In the genomic region with DNA sequence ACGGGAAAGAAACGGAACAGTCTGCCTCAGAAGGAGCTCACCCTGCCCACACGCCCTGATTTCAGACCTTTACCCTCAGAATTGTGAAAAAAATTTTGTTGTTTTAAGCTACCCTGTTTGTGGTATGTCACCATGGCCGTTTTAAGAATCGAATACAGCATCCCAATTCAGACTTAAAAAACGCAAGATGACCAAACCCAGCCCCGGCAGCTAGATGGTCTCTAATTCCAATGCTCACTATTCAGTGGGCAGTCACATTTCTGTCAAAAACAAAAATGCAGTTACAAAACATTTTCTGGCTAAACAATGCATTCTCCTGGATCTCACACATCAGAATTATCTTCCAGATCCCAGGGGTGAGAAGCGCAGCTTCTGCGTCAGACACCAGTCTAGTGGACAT, we compare ENCODE assay signal across 22 cellular contexts.
DNase-seq lines count a peak whose midpoint lies in the region; ATAC-seq and TF ChIP-seq lines count a peak whose summit lies in the region.
"Had no signal": no experiment of that assay in that cellular context is flagged by ENCODE, and none has a peak within 500 bp of the region (broad histone marks: within the 10 kb centered on the region; RNA-seq: fewer than 3 reads in every experiment).

No MANE protein-coding gene starts in this region.

- TF ChIP-seq RAD21 in SK-N-SH (IDR thresholded peaks at IDR 0.05; ENCODE audit: low read length), result no peak

- DNase-seq in SK-N-SH, result no peak
- DNase-seq in trophoblast cell, result peak; percentile 52 to 87
- DNase-seq in NCI-H1092 (lab: John Stamatoyannopoulos, UW), result no peak
- no peak for DNase-seq in SIG-M5 treated with dmso at 0.1 percent for 504 hours (lab: John Stamatoyannopoulos, UW; ENCODE audit: unreplicated experiment)
- DNase-seq in NCI-H345 treated with DMSO at 0.1 percent for 48 hours (lab: John Stamatoyannopoulos, UW; ENCODE audit: unreplicated experiment), result no peak
- DNase-seq: Caco-2; CD4-positive, CD25-positive, alpha-beta regulatory T cell; CD8-positive, alpha-beta T cell; DMS153; DND-41; GDM1; H9 had no signal

- H4K91ac ChIP-seq in trophoblast cell (ENCODE audit: low read depth, low read length), result no peak overlapping the region

- H3K27me3 ChIP-seq in SK-N-SH (ENCODE audit: insufficient read depth) (no peaks in the 10 kb centered on the region), trophoblast cell (ENCODE audit: insufficient read depth, low read length) (no peaks in the 10 kb centered on the region)
- H3K27me3 ChIP-seq: BLaER1 had no signal

- no peaks in the 10 kb centered on the region for H3K36me3 ChIP-seq in SK-N-SH (replicated peaks in 1 of 2; ENCODE audit: control insufficient read depth in 1 of 2, insufficient read depth in 2 of 2, low read length in 1 of 2)
- H3K36me3 ChIP-seq in trophoblast cell (ENCODE audit: control insufficient read depth in 1 of 2, insufficient read depth in 2 of 2, low read length in 2 of 2), result peaks cover 2% of the 10 kb centered on the region in 2 experiments
- H3K36me3 ChIP-seq: BLaER1 had no signal

- H2BK120ac ChIP-seq in trophoblast cell (ENCODE audit: insufficient read depth, low read length, poor library complexity), result no peak overlapping the region

- H2AFZ ChIP-seq in SK-N-SH (ENCODE audit: low read depth), result no peak overlapping the region
- H2AFZ ChIP-seq in trophoblast cell (ENCODE audit: insufficient read depth, low read length, poor library complexity), result no peak overlapping the region
- H2AFZ ChIP-seq: GM23338 had no signal

- no peak overlapping the region for H2BK5ac ChIP-seq in trophoblast cell (ENCODE audit: low read depth, low read length, poor library complexity)

- H3K4me1 Mint-ChIP-seq in nephron, result no peaks in the 10 kb centered on the region
- H3K4me1 Mint-ChIP-seq: B cell, GM23338, H9 had no signal

- no peak overlapping the region for H3K23ac ChIP-seq in trophoblast cell (ENCODE audit: low read length)

- POLR2A ChIA-PET in SK-N-SH (lab: Yijun Ruan, JAX), result no interaction called here

- H3K14ac ChIP-seq in trophoblast cell (ENCODE audit: low read length), result no peak overlapping the region

- no peak overlapping the region for H3K18ac ChIP-seq in trophoblast cell (ENCODE audit: low read length)

- TF ChIP-seq EP300 in SK-N-SH (IDR thresholded peaks at IDR 0.05; ENCODE audit: borderline replicate concordance in 1 of 2, low read depth in 1 of 2, low read length in 1 of 2), result no peak

- no peaks in the 10 kb centered on the region for H3F3A ChIP-seq in SK-N-SH (replicated peaks; ENCODE audit: insufficient read depth)

- H3K4me2 ChIP-seq in SK-N-SH (peak overlapping the region; percentile 20; the same call in 1 of the 2 replicates), trophoblast cell (ENCODE audit: low read length) (no peak overlapping the region)
- H3K4me2 ChIP-seq: BLaER1, GM23338 had no signal

- no peaks in the 10 kb centered on the region for H3K9me3 Mint-ChIP-seq in nephron
- H3K9me3 Mint-ChIP-seq: CD4-positive, CD25-positive, alpha-beta regulatory T cell; CD8-positive, alpha-beta T cell; GM23338; H9 had no signal

- WGBS in SK-N-SH (ENCODE audit: low lambda C conversion rate), result 93% methylated on average over 9 of the region's 9 CpGs
- no CpG with 5 or more reads among the region's 9 CpGs for WGBS in trophoblast cell (ENCODE audit: extremely low coverage, insufficient coverage, insufficient read length)

- H3K36me3 Mint-ChIP-seq in nephron (ENCODE audit: low read depth), result no peaks in the 10 kb centered on the region
- H3K36me3 Mint-ChIP-seq: CD4-positive, CD25-positive, alpha-beta regulatory T cell had no signal

- H2BK12ac ChIP-seq in trophoblast cell (ENCODE audit: low read length), result no peak overlapping the region

- no peak overlapping the region for H4K8ac ChIP-seq in trophoblast cell (ENCODE audit: low read depth, low read length)

- H3K4me3 Mint-ChIP-seq in nephron, result no peak overlapping the region
- H3K4me3 Mint-ChIP-seq: B cell; CD4-positive, CD25-positive, alpha-beta regulatory T cell; CD8-positive, alpha-beta T cell; GM23338; H9 had no signal

- no peak for ATAC-seq in SK-N-SH treated with all-trans-retinoic acid at 6 μM for 48 hours
- ATAC-seq in HG03280 (IDR thresholded peaks at IDR 0.05; ENCODE audit: unreplicated experiment), result no peak
- ATAC-seq: CD8-positive, alpha-beta T cell; GM12878; GM23338; HCT116 had no signal

- H3K9ac ChIP-seq in SK-N-SH (no peak overlapping the region), trophoblast cell (ENCODE audit: low read length) (no peak overlapping the region)
- H3K9ac ChIP-seq: BLaER1 had no signal

- no peak overlapping the region; a peak in 1 of 4 replicates for H3K27ac ChIP-seq in SK-N-SH (ENCODE audit: low read depth in 2 of 2, low read length in 1 of 2)
- no peak overlapping the region for H3K27ac ChIP-seq in trophoblast cell (ENCODE audit: low read depth, low read length)
- H3K27ac ChIP-seq: 22Rv1, BLaER1, C4-2B had no signal

- H3K9me3 ChIP-seq in SK-N-SH (no peaks in the 10 kb centered on the region), trophoblast cell (ENCODE audit: insufficient read depth, low read depth, low read length) (no peaks in the 10 kb centered on the region)
- H3K9me3 ChIP-seq: BLaER1, Caco-2 had no signal

- H3K79me2 ChIP-seq in SK-N-SH (ENCODE audit: insufficient read depth) (no peaks in the 10 kb centered on the region), trophoblast cell (ENCODE audit: control insufficient read depth, insufficient read depth, low read length, poor library complexity) (no peaks in the 10 kb centered on the region)

- H3K4me1 ChIP-seq in SK-N-SH (ENCODE audit: control insufficient read depth in 1 of 2, insufficient read depth in 2 of 2, low read depth in 1 of 2, low read length in 1 of 2) (peaks cover 8 to 17% of the 10 kb centered on the region in 2 experiments; a peak in 3 of 4 replicates), trophoblast cell (ENCODE audit: control insufficient read depth in 1 of 2, insufficient read depth in 2 of 2, low read length in 2 of 2) (peaks cover 8 to 10% of the 10 kb centered on the region in 2 experiments)
- H3K4me1 ChIP-seq: BLaER1, Caco-2 had no signal

- TF ChIP-seq CTCF in SK-N-SH (IDR thresholded peaks at IDR 0.05), result no peak
- TF ChIP-seq CTCF in nephron (IDR thresholded peaks at IDR 0.05; ENCODE audit: unreplicated experiment in 3 of 3), result no peak

- H2AK5ac ChIP-seq in trophoblast cell (ENCODE audit: low read length), result no peak overlapping the region

- no peaks in the 10 kb centered on the region for H3K79me1 ChIP-seq in trophoblast cell (ENCODE audit: low read length)

- no peak overlapping the region for H4K12ac ChIP-seq in trophoblast cell (ENCODE audit: low read depth, low read length)

- no peaks in the 10 kb centered on the region for H4K20me1 ChIP-seq in SK-N-SH (ENCODE audit: insufficient read depth)
- H4K20me1 ChIP-seq: BLaER1 had no signal

- CTCF ChIA-PET in SK-N-SH (lab: Yijun Ruan, JAX), result interaction anchor here (1.3 kb wide), 1 partner anchor 11 kb away, joined by 4 read pairs; no protein-coding TSS in a partner anchor

- peak overlapping the region in 2 of 3 experiments; percentile 20 to 23 for H3K27ac Mint-ChIP-seq in nephron
- H3K27ac Mint-ChIP-seq: B cell; CD4-positive, CD25-positive, alpha-beta regulatory T cell; CD8-positive, alpha-beta T cell; GM23338 had no signal

- no peaks in the 10 kb centered on the region for H3K27me3 Mint-ChIP-seq in nephron (ENCODE audit: low read depth)
- H3K27me3 Mint-ChIP-seq: B cell; CD4-positive, CD25-positive, alpha-beta regulatory T cell had no signal

- H3K9me2 ChIP-seq in SK-N-SH, result no peaks in the 10 kb centered on the region

- H3K4ac ChIP-seq in trophoblast cell (ENCODE audit: low read depth, low read length), result no peak overlapping the region

- no peak overlapping the region for H3K4me3 ChIP-seq in SK-N-SH (ENCODE audit: low read depth in 2 of 2, low read length in 1 of 2)
- H3K4me3 ChIP-seq in trophoblast cell (ENCODE audit: low read depth, low read length), result no peak overlapping the region
- H3K4me3 ChIP-seq: BLaER1, GM12878, GM23338 had no signal

TF ChIP-seq in SK-N-SH, 30 proteins besides CTCF, POLR2A, EP300 and RAD21 (continues in another document):
- no peak for TF ChIP-seq GABPA (IDR thresholded peaks at IDR 0.05; ENCODE audit: low read depth)
- no peak for TF ChIP-seq RCOR1 (IDR thresholded peaks at IDR 0.05; ENCODE audit: low read length)
- no peak for TF ChIP-seq NRF1 (IDR thresholded peaks at IDR 0.05; ENCODE audit: low read depth, low read length)
- TF ChIP-seq SMC3 (IDR thresholded peaks at IDR 0.05; ENCODE audit: low read depth, low read length), result no peak
- no peak for TF ChIP-seq GATA2 (CRISPR knock-in tag; IDR thresholded peaks at IDR 0.05)

TF ChIP-seq in SK-N-SH treated with all-trans-retinoic acid at 6 μM for 48 hours, 23 proteins besides CTCF, POLR2A, EP300 and RAD21 (continues in another document):
- TF ChIP-seq PPARA (CRISPR knock-in tag; IDR thresholded peaks at IDR 0.05; ENCODE audit: borderline replicate concordance) (no peak), ARNTL (CRISPR knock-in tag; IDR thresholded peaks at IDR 0.05; ENCODE audit: borderline replicate concordance, low read depth) (no peak), RARB (CRISPR knock-in tag; IDR thresholded peaks at IDR 0.05) (no peak), TOX (CRISPR knock-in tag; IDR thresholded peaks at IDR 0.05; ENCODE audit: borderline replicate concordance) (no peak), ZNF8 (CRISPR knock-in tag; IDR thresholded peaks at IDR 0.05) (no peak), ZC3H10 (CRISPR knock-in tag; IDR thresholded peaks at IDR 0.05) (no peak), OSR1 (CRISPR knock-in tag; IDR thresholded peaks at IDR 0.05) (no peak), BACH2 (CRISPR knock-in tag; IDR thresholded peaks at IDR 0.05; ENCODE audit: borderline replicate concordance) (no peak), SNAI2 (CRISPR knock-in tag; IDR thresholded peaks at IDR 0.05) (no peak), ZNF70 (CRISPR knock-in tag; IDR thresholded peaks at IDR 0.05) (no peak), GLIS3 (CRISPR knock-in tag; IDR thresholded peaks at IDR 0.05) (no peak), ZFP30 (CRISPR knock-in tag; IDR thresholded peaks at IDR 0.05) (no peak), ZFP3 (CRISPR knock-in tag; IDR thresholded peaks at IDR 0.05) (no peak)
- TF ChIP-seq, protein P1, sequence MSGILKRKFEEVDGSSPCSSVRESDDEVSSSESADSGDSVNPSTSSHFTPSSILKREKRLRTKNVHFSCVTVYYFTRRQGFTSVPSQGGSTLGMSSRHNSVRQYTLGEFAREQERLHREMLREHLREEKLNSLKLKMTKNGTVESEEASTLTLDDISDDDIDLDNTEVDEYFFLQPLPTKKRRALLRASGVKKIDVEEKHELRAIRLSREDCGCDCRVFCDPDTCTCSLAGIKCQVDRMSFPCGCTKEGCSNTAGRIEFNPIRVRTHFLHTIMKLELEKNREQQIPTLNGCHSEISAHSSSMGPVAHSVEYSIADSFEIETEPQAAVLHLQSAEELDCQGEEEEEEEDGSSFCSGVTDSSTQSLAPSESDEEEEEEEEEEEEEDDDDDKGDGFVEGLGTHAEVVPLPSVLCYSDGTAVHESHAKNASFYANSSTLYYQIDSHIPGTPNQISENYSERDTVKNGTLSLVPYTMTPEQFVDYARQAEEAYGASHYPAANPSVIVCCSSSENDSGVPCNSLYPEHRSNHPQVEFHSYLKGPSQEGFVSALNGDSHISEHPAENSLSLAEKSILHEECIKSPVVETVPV (CRISPR knock-in tag; IDR thresholded peaks at IDR 0.05), result no peak

Comparison
In these comparisons a context has a peak if more than half of its experiments do, and no peak if none do; other contexts are left out.
1. DNase-seq: peak in trophoblast cell (2 of 2); none in SK-N-SH (single experiment), NCI-H1092 (single experiment), SIG-M5 treated with dmso at 0.1 percent for 504 hours (single experiment) and NCI-H345 treated with DMSO at 0.1 percent for 48 hours (single experiment).